15 cellular contexts compared by ENCODE assay signal in the genomic region with DNA sequence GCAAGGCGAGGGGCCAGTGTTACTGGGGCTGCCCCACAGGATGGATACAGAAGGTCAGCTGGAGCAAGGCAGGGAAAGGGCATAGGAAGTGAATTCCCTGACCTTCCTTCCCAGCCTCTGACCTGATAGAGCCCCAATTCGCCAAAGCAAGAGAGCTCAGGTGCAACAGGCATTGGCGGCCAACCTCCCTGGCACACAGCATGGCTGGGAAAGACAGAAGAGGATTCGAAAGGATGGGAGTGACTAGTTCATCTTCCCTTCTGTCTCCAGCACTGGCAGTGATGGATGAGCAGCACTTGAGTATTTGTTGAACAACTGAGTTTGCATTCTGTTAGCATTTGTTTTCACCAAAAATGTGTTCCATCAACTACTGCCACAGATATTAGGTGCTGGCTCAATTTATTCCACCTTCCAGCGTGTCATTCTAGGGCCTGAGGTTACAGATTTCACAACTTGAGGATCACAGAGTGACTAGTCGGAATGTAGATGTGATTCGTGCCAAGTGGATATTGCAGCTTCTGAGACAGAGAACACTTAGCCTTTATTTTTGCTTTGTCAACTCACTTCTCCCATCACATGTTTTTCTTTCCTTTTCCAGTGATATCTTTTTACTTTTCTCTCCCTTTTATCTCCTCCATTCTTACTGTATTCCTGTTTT. TPM values are rescaled to one million over a fixed set of nuclear protein-coding genes. Genes with fewer than 3 reads are reported as not detected.
DNase-seq lines count a peak whose midpoint lies in the region; ATAC-seq, FAIRE-seq and TF ChIP-seq lines count a peak whose summit lies in the region.
"Had no signal": no experiment of that assay in that cellular context is flagged by ENCODE, and none has a peak within 500 bp of the region (broad histone marks: within the 10 kb centered on the region; RNA-seq: fewer than 3 reads in every experiment).

No MANE protein-coding gene starts in this region.

- no peak overlapping the region for H2BK5ac ChIP-seq in IMR-90 (ENCODE audit: low read depth, low read length, poor library complexity, severe bottlenecking)

- no peak overlapping the region for H2BK120ac ChIP-seq in IMR-90 (ENCODE audit: low read depth, low read length)

- TF ChIP-seq CTCF in IMR-90 (conservative IDR thresholded peaks at IDR 0.05; ENCODE audit: low read depth, low read length) (no peak), endothelial cell of umbilical vein (IDR thresholded peaks at IDR 0.05; ENCODE audit: extremely low read depth in 1 of 2, insufficient read depth in 1 of 2, low read depth in 1 of 2, low read length in 2 of 2) (no peak)

- H3K9ac ChIP-seq in IMR-90 (ENCODE audit: low read depth, low read length) (no peak overlapping the region), endothelial cell of umbilical vein (replicated peaks; ENCODE audit: extremely low read depth, insufficient read depth, low read length) (no peak overlapping the region), subcutaneous abdominal adipose tissue (ENCODE audit: low read length in 5 of 5) (no peak overlapping the region)

- H3K4me2 ChIP-seq in IMR-90 (ENCODE audit: low read depth, low read length) = no peak overlapping the region
- H3K4me2 ChIP-seq in endothelial cell of umbilical vein (ENCODE audit: insufficient read depth, low read length) = peak overlapping the region; percentile 60
- H3K4me2 ChIP-seq: GM23338 had no signal

- CTCF ChIA-PET in IMR-90 (lab: Yijun Ruan, JAX) (interaction anchor here (0.6 to 0.8 kb wide), 2 partner anchors 322 to 329 kb away, joined by 3 read pairs; a partner anchor contains a TSS), endothelial cell of umbilical vein (lab: Charles Lee) (interaction anchor here (2.1 to 4.0 kb wide), 3 partner anchors 36 to 480 kb away, joined by 15 to 56 read pairs (median 26); no protein-coding TSS in a partner anchor)

- H4K91ac ChIP-seq in IMR-90 (ENCODE audit: insufficient read depth, low read depth, low read length) = no peak overlapping the region

- H3K4me3 ChIP-seq in IMR-90 (ENCODE audit: insufficient read depth, low read depth, low read length) (no peak overlapping the region), endothelial cell of umbilical vein (replicated peaks in 1 of 3; ENCODE audit: insufficient read depth in 1 of 3, low read depth in 1 of 3, low read length in 3 of 3) (no peak overlapping the region), subcutaneous abdominal adipose tissue (ENCODE audit: low read depth in 1 of 5, low read length in 5 of 5) (no peak overlapping the region)
- H3K4me3 ChIP-seq: body of pancreas, GM23338, ovary had no signal

- no peak overlapping the region for H3K23ac ChIP-seq in IMR-90 (ENCODE audit: low read depth, low read length)

- BruUV-seq in IMR-90 (replicated peaks; lab: Mats Ljungman, UMichigan) (no TSS peak), endothelial cell of umbilical vein (replicated peaks; lab: Mats Ljungman, UMichigan) (no TSS peak)

- TF ChIP-seq POLR2A in IMR-90 (IDR thresholded peaks at IDR 0.05; ENCODE audit: low read depth, low read length) (no peak), endothelial cell of umbilical vein (IDR thresholded peaks at IDR 0.05; ENCODE audit: low read depth, low read length) (no peak)

- H2AK9ac ChIP-seq in IMR-90 (replicated peaks; ENCODE audit: low read depth, low read length, poor library complexity) = peak overlapping the region; percentile 39

- no peak overlapping the region for H3K56ac ChIP-seq in IMR-90 (ENCODE audit: extremely low read depth, insufficient read depth, low read length)

- peak overlapping the region; percentile 1; the same call in 1 of the 2 replicates for H2BK20ac ChIP-seq in IMR-90 (ENCODE audit: low read depth, low read length)

- peak overlapping the region; percentile 16; the same call in 1 of the 2 replicates for H3K27ac ChIP-seq in IMR-90 (ENCODE audit: insufficient read depth, low read length)
- H3K27ac ChIP-seq in endothelial cell of umbilical vein (ENCODE audit: insufficient read depth, low read depth, low read length) = peak overlapping the region; percentile 47
- peak overlapping the region; percentile 84 for H3K27ac ChIP-seq in subcutaneous abdominal adipose tissue (ENCODE audit: low read depth, low read length)
- H3K27ac ChIP-seq: body of pancreas, ovary had no signal

- dilution Hi-C loops in IMR-90 (cut with HindIII; ENCODE audit: low sequenced_read_pairs, unreplicated experiment) = no loop called here
- dilution Hi-C loops in endothelial cell of umbilical vein (cut with MboI; ENCODE audit: extremely low pct_ligation_motif_present, low sequenced_read_pairs) = no loop called here

- no peak overlapping the region for H2BK15ac ChIP-seq in IMR-90 (ENCODE audit: low read depth, low read length)

- POLR2A ChIA-PET in IMR-90 (lab: Charles Lee; ENCODE audit: unreplicated experiment) (no interaction called here), endothelial cell of umbilical vein (lab: Charles Lee) (no interaction called here)

- peaks cover 15% of the 10 kb centered on the region for H3K4me1 ChIP-seq in IMR-90 (ENCODE audit: control insufficient read depth, insufficient read depth, low read length)
- H3K4me1 ChIP-seq in endothelial cell of umbilical vein (ENCODE audit: control insufficient read depth, extremely low read depth, insufficient read depth, low read length) = peaks cover 66% of the 10 kb centered on the region
- peaks cover 2 to 25% (median 24%) of the 10 kb centered on the region in 5 donors for H3K4me1 ChIP-seq in subcutaneous abdominal adipose tissue (ENCODE audit: control insufficient read depth in 5 of 5, insufficient read depth in 5 of 5, low read length in 5 of 5)
- H3K4me1 ChIP-seq: body of pancreas had no signal

- no peak overlapping the region for H3K14ac ChIP-seq in IMR-90 (replicated peaks; ENCODE audit: low read depth, low read length)

- H3K4ac ChIP-seq in IMR-90 (ENCODE audit: low read depth, low read length) = no peak overlapping the region

- DNase-seq in IMR-90 (peak; percentile 69), endothelial cell of umbilical vein (ENCODE audit: low read depth, low spot score) (no peak), left lobe of liver (ENCODE audit: low spot score) (no peak), A172 (ENCODE audit: low spot score) (no peak), NCI-H2227 (lab: John Stamatoyannopoulos, UW; ENCODE audit: unreplicated experiment) (no peak), HT-29 (ENCODE audit: low spot score) (no peak)
- DNase-seq: activated B cell treated with CpG ODN at 0.5 μM for 24 hours; activated T-cell treated with anti-CD3 and anti-CD28 coated beads, Interleukin-2, amount 50 U/mL, for 48 hours; NCI-H748 treated with DMSO at 0.1 percent for 48 hours; stimulated activated naive CD8-positive, alpha-beta T cell treated with anti-CD3 and anti-CD28 coated beads, Interleukin-15, Interleukin-2, amounts not matched to agents 100 U/mL and 50 U/mL, for 24 hours had no signal

- H4K8ac ChIP-seq in IMR-90 (ENCODE audit: low read depth in 2 of 2, low read length in 2 of 2) = no peak overlapping the region

- H4K20me1 ChIP-seq in IMR-90 (ENCODE audit: insufficient read depth, low read length) (no peaks in the 10 kb centered on the region), endothelial cell of umbilical vein (replicated peaks; ENCODE audit: control insufficient read depth, extremely low read depth, insufficient read depth, low read length) (no peaks in the 10 kb centered on the region)

- TF ChIP-seq RAD21 in IMR-90 (IDR thresholded peaks at IDR 0.05; ENCODE audit: low read length) = no peak

- H3K36me3 ChIP-seq in IMR-90 (ENCODE audit: control insufficient read depth, insufficient read depth, low read length) (peaks cover 17% of the 10 kb centered on the region), endothelial cell of umbilical vein (ENCODE audit: control insufficient read depth in 2 of 2, extremely low read depth in 1 of 2, insufficient read depth in 2 of 2, low read length in 2 of 2) (peaks cover 2 to 13% of the 10 kb centered on the region in 2 experiments), subcutaneous abdominal adipose tissue (ENCODE audit: control insufficient read depth in 5 of 5, insufficient read depth in 5 of 5, low read length in 5 of 5) (peaks cover 32 to 56% (median 41%) of the 10 kb centered on the region in 5 donors)
- H3K36me3 ChIP-seq: ovary had no signal

- intact Hi-C loops in IMR-90 (cut with micrococcal nuclease) = loop anchor here (2.0 to 10.0 kb wide), 3 partner anchors 223 to 653 kb away; no protein-coding TSS in a partner anchor
- intact Hi-C loops in endothelial cell of umbilical vein (cut with micrococcal nuclease) = loop anchor here (10.0 kb wide), 1 partner anchor 583 kb away; no protein-coding TSS in a partner anchor

- in situ Hi-C loops in IMR-90 (cut with MboI; ENCODE audit: low sequenced_read_pairs) = loop anchor here (25.0 kb wide), 1 partner anchor 1455 kb away; no protein-coding TSS in a partner anchor

- H2AFZ ChIP-seq in IMR-90 (replicated peaks; ENCODE audit: low read length, poor library complexity) = no peak overlapping the region
- no peak overlapping the region for H2AFZ ChIP-seq in endothelial cell of umbilical vein (ENCODE audit: low read depth, low read length)
- H2AFZ ChIP-seq: GM23338 had no signal

- H3K79me2 ChIP-seq in endothelial cell of umbilical vein (ENCODE audit: control insufficient read depth, insufficient read depth, low read length) = peaks cover 59% of the 10 kb centered on the region

- 67% methylated on average over 1 of the region's 7 CpGs; no CpG with 5 or more reads in 1 of the 2 experiments for WGBS in IMR-90 (ENCODE audit: extremely low coverage in 2 of 2, insufficient read length in 1 of 2), 2 experiments

- H3K9me3 ChIP-seq in IMR-90 (ENCODE audit: control insufficient read depth, insufficient read depth, low read length) (no peaks in the 10 kb centered on the region), endothelial cell of umbilical vein (replicated peaks; ENCODE audit: control insufficient read depth, insufficient read depth, low read length) (no peaks in the 10 kb centered on the region), subcutaneous abdominal adipose tissue (ENCODE audit: control insufficient read depth in 5 of 5, low read length in 5 of 5) (no peaks in the 10 kb centered on the region)
- H3K9me3 ChIP-seq: body of pancreas, ovary had no signal

- ATAC-seq in IMR-90 (ENCODE audit: low read depth) (peak; percentile 15), left lobe of liver (peak; percentile 75), HG02852 (IDR thresholded peaks at IDR 0.05; ENCODE audit: unreplicated experiment) (no peak)
- ATAC-seq: body of pancreas; GM23338; stimulated activated naive CD8-positive, alpha-beta T cell treated with anti-CD3 and anti-CD28 coated beads, Interleukin-15, Interleukin-2, amounts not matched to agents 100 U/mL and 50 U/mL, for 24 hours had no signal

- peaks cover 23 to 48% of the 10 kb centered on the region in 2 experiments for H3K79me1 ChIP-seq in IMR-90 (ENCODE audit: low read depth in 1 of 2, low read length in 2 of 2)

- peaks cover 6% of the 10 kb centered on the region for H3K9me1 ChIP-seq in IMR-90 (ENCODE audit: insufficient read depth, low read length)
- no peaks in the 10 kb centered on the region for H3K9me1 ChIP-seq in endothelial cell of umbilical vein (replicated peaks; ENCODE audit: control insufficient read depth, extremely low read depth, insufficient read depth, low read length)

- H3K27me3 ChIP-seq in IMR-90 (ENCODE audit: control insufficient read depth, insufficient read depth, low read length) (no peaks in the 10 kb centered on the region), endothelial cell of umbilical vein (ENCODE audit: control insufficient read depth in 2 of 2, insufficient read depth in 2 of 2, low read length in 2 of 2) (no peaks in the 10 kb centered on the region), subcutaneous abdominal adipose tissue (ENCODE audit: control insufficient read depth in 5 of 5, insufficient read depth in 4 of 5, low read length in 5 of 5) (no peaks in the 10 kb centered on the region)
- H3K27me3 ChIP-seq: body of pancreas, ovary had no signal

- H2AK5ac ChIP-seq in IMR-90 (ENCODE audit: low read depth, low read length) = peak overlapping the region; percentile 77; the same call in 1 of the 2 replicates

- no peak overlapping the region for H4K5ac ChIP-seq in IMR-90 (ENCODE audit: low read depth, low read length)

- FAIRE-seq in endothelial cell of umbilical vein (lab: Jason Lieb, UNC) = no peak

- H3K18ac ChIP-seq in IMR-90 (ENCODE audit: low read depth, low read length) = no peak overlapping the region

RNA-seq across cellular contexts. Expression of a gene that starts 6.2 kb away (rescaled TPM):
- total RNA-seq in IMR-90 (2012; rRNA removed) (47.0 and 61.4 TPM in 2 replicates), endothelial cell of umbilical vein (71.4 and 80.7 TPM in 2 replicates), left lobe of liver (14.3 TPM)
- polyA plus RNA-seq in IMR-90 (2012; rRNA removed) (58.5 and 64.9 TPM in 2 replicates), endothelial cell of umbilical vein (59.5 and 73.6 TPM in 2 replicates)
- 24.6 and 26.5 TPM in 2 replicates for polyA plus RNA-seq in IMR-90 (2012; cell fraction: cytosol; rRNA removed)
- 5.9 and 48.0 TPM in 2 replicates for polyA plus RNA-seq in IMR-90 (2012; cell fraction: nucleus; rRNA removed; ENCODE audit: low replicate concordance)
- 71.1 and 74.6 TPM in 2 replicates for polyA plus RNA-seq in endothelial cell of umbilical vein (2011; cell fraction: cytosol; rRNA removed)
- 52.2 and 68.1 TPM in 2 replicates for polyA plus RNA-seq in endothelial cell of umbilical vein (2011; cell fraction: nucleus; rRNA removed)
- polyA plus RNA-seq in endothelial cell of umbilical vein (2012) = 73.1 and 81.2 TPM in 2 replicates
- 29.7 and 32.0 TPM in 2 replicates for polyA minus RNA-seq in endothelial cell of umbilical vein
- polyA minus RNA-seq in endothelial cell of umbilical vein (2011; cell fraction: cytosol; rRNA and poly(A)+ RNA removed) = 22.6 TPM
- 25.5 and 52.7 TPM in 2 replicates for polyA minus RNA-seq in endothelial cell of umbilical vein (2011; cell fraction: nucleus; rRNA and poly(A)+ RNA removed)
- total RNA-seq in A172 (2014; rRNA removed; shearing (Covaris generic)) = 160 and 268 TPM in 2 replicates
- 61.1 and 67.6 TPM in 2 replicates for total RNA-seq in HT-29 (2014; rRNA removed; shearing (Covaris generic))

Comparison
In these comparisons a context has a peak if more than half of its experiments do, and no peak if none do; other contexts are left out.
1. H3K27ac ChIP-seq: peak in every context shown above with its lines; median percentile 84 in subcutaneous abdominal adipose tissue; 47 in endothelial cell of umbilical vein; 16 in IMR-90.